20 cellular contexts compared by ENCODE assay signal in genomic region chr18:58325521-58325908, GRCh38.
"Had no signal": no experiment of that assay in that cellular context is flagged by ENCODE, and none has a peak within 500 bp of the region (broad histone marks: within the 10 kb centered on the region; RNA-seq: fewer than 3 reads in every experiment).

No MANE protein-coding gene starts in this region.

- H3K9me3 Mint-ChIP-seq: activated CD8-positive, alpha-beta T cell treated with anti-CD3 and anti-CD28 coated beads for 36 hours; activated naive CD4-positive, alpha-beta T cell treated with anti-CD3 and anti-CD28 coated beads, Interleukin-2, amount 10 ng/mL, durations not matched to agents 7 days and 5 days; memory B cell; nephron progenitor cell had no signal

- H3K27ac Mint-ChIP-seq: activated CD8-positive, alpha-beta T cell treated with anti-CD3 and anti-CD28 coated beads for 36 hours; activated naive CD4-positive, alpha-beta T cell treated with anti-CD3 and anti-CD28 coated beads, Interleukin-2, amount 10 ng/mL, durations not matched to agents 7 days and 5 days; memory B cell; nephron progenitor cell had no signal

- ATAC-seq: activated CD8-positive, alpha-beta T cell treated with anti-CD3 and anti-CD28 coated beads for 36 hours; gastrocnemius medialis; psoas muscle; sciatic nerve had no signal

- H3K36me3 ChIP-seq: suprapubic skin had no signal

- H3K27me3 ChIP-seq: adrenal gland, gastrocnemius medialis, suprapubic skin, upper lobe of left lung had no signal

- H3K4me3 ChIP-seq: adrenal gland, coronary artery, gastrocnemius medialis, left ventricle myocardium inferior, psoas muscle, suprapubic skin, upper lobe of left lung had no signal

- H3K27ac ChIP-seq: adrenal gland, coronary artery, epithelial cell of prostate, gastrocnemius medialis, left ventricle myocardium inferior, psoas muscle, suprapubic skin, upper lobe of left lung, VCaP had no signal

- H3K9me3 ChIP-seq: adrenal gland, gastrocnemius medialis, left ventricle myocardium inferior, psoas muscle, suprapubic skin, upper lobe of left lung had no signal

- H3K4me3 Mint-ChIP-seq: activated CD8-positive, alpha-beta T cell treated with anti-CD3 and anti-CD28 coated beads for 36 hours; activated naive CD4-positive, alpha-beta T cell treated with anti-CD3 and anti-CD28 coated beads, Interleukin-2, amount 10 ng/mL, durations not matched to agents 7 days and 5 days; memory B cell; nephron progenitor cell had no signal

- H3K4me1 Mint-ChIP-seq: nephron progenitor cell had no signal

- H3K27me3 Mint-ChIP-seq: activated CD8-positive, alpha-beta T cell treated with anti-CD3 and anti-CD28 coated beads for 36 hours; activated naive CD4-positive, alpha-beta T cell treated with anti-CD3 and anti-CD28 coated beads, Interleukin-2, amount 10 ng/mL, durations not matched to agents 7 days and 5 days; memory B cell had no signal

- H3K36me3 Mint-ChIP-seq: activated naive CD4-positive, alpha-beta T cell treated with anti-CD3 and anti-CD28 coated beads, Interleukin-2, amount 10 ng/mL, durations not matched to agents 7 days and 5 days had no signal

- DNase-seq: activated CD8-positive, alpha-beta memory T cell treated with anti-CD3 and anti-CD28 coated beads, Interleukin-2, amount 50 U/mL, for 48 hours; activated CD8-positive, alpha-beta T cell treated with anti-CD3 and anti-CD28 coated beads for 36 hours; activated naive CD4-positive, alpha-beta T cell treated with anti-CD3 and anti-CD28 coated beads, Interleukin-2, amount 10 ng/mL, durations not matched to agents 7 days and 5 days; adrenal gland; central memory CD4-positive, alpha-beta T cell; effector memory CD4-positive, alpha-beta T cell; gastrocnemius medialis; left ventricle myocardium inferior; nephron progenitor cell; psoas muscle; stimulated activated CD4-positive, alpha-beta T cell treated with anti-CD3 and anti-CD28 coated beads, Interleukin-2, amount 100 ng/mL, for 24 hours; stimulated activated naive CD4-positive, alpha-beta T cell; T-helper 1 cell; upper lobe of left lung had no signal
